In the genomic region with DNA sequence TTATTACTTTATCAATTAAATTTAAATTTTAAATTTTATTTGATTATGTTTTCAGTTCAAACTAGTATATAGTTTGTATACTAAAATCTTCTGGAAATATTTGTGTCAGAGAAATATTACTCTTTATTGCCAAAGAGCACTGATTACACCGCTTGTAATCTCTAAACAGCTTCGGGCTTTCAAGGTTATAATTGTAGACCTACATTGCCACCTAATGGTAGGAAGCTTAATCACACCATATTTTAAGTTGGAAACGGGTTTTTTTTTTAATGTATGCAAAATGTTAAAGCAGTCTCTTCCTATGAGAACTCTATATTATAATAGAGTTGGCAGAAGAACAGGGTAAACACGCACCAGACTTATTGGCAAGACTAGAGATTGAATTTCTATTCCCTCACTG, we compare ENCODE assay signal across 8 cellular contexts. TPM values are rescaled to one million over a fixed set of nuclear protein-coding genes. Genes with fewer than 3 reads are reported as not detected.
DNase-seq lines count a peak whose midpoint lies in the region; ATAC-seq and TF ChIP-seq lines count a peak whose summit lies in the region.

No MANE protein-coding gene starts in this region.

- no peak overlapping the region for H3K27ac ChIP-seq in upper lobe of right lung

- H3K9me3 ChIP-seq in upper lobe of right lung = no peaks in the 10 kb centered on the region

- H3K4me3 ChIP-seq in astrocyte of the cerebellum (ENCODE audit: low read depth, low read length) (no peak overlapping the region), upper lobe of right lung (no peak overlapping the region)

- in situ Hi-C loops in astrocyte of the cerebellum (cut with HindIII; ENCODE audit: low sequenced_read_pairs) = loop anchor here (10.0 kb wide), 1 partner anchor 259 kb away; no protein-coding TSS in a partner anchor

- intact Hi-C loops in upper lobe of right lung (cut with DNase I) = no loop called here

- TF ChIP-seq CTCF in GM20000 (IDR thresholded peaks at IDR 0.05; ENCODE audit: extremely low read depth, missing control alignments) = peak; percentile 33
- TF ChIP-seq CTCF in astrocyte of the cerebellum (IDR thresholded peaks at IDR 0.05; ENCODE audit: low read depth, low read length, missing control alignments) = peak; percentile 40
- peak; percentile 68 for TF ChIP-seq CTCF in upper lobe of right lung (IDR thresholded peaks at IDR 0.05)

- H3K27me3 ChIP-seq in upper lobe of right lung = no peaks in the 10 kb centered on the region

- no peaks in the 10 kb centered on the region for H3K36me3 ChIP-seq in upper lobe of right lung

- H3K4me1 ChIP-seq in upper lobe of right lung = no peaks in the 10 kb centered on the region

- DNase-seq in DMS114 treated with DMSO at 0.1 percent for 48 hours (lab: John Stamatoyannopoulos, UW; ENCODE audit: unreplicated experiment) (peak; percentile 46), GM20000 (ENCODE audit: low spot score) (peak; percentile 37), MV-4-11 (lab: John Stamatoyannopoulos, UW) (peak; percentile 56), astrocyte of the cerebellum (ENCODE audit: low read depth) (no peak), iris pigment epithelial cell (ENCODE audit: low read depth) (peak; percentile 56), upper lobe of right lung (no peak)

- ATAC-seq in upper lobe of right lung (peak; percentile 86), HG02763 (IDR thresholded peaks at IDR 0.05; ENCODE audit: unreplicated experiment) (no peak), HG03097 (IDR thresholded peaks at IDR 0.05; ENCODE audit: low FRiP score, unreplicated experiment) (no peak)

RNA-seq across cellular contexts. Expression of gene NFXL1, which starts 19.4 kb away (rescaled TPM):
- 11.7 TPM for total RNA-seq in upper lobe of right lung

Comparison
In these comparisons a context has a peak if more than half of its experiments do, and no peak if none do; other contexts are left out.
1. DNase-seq: peak in DMS114 treated with DMSO at 0.1 percent for 48 hours (single experiment), GM20000 (single experiment), MV-4-11 (single experiment) and iris pigment epithelial cell (single experiment); none in astrocyte of the cerebellum (single experiment) and upper lobe of right lung (single experiment).
2. Peak in every context shown above with its lines, with median percentiles within 50 percentile points of each other: CTCF ChIP-seq.